Comparison of ENCODE assay signal across 19 cellular contexts in the genomic region with DNA sequence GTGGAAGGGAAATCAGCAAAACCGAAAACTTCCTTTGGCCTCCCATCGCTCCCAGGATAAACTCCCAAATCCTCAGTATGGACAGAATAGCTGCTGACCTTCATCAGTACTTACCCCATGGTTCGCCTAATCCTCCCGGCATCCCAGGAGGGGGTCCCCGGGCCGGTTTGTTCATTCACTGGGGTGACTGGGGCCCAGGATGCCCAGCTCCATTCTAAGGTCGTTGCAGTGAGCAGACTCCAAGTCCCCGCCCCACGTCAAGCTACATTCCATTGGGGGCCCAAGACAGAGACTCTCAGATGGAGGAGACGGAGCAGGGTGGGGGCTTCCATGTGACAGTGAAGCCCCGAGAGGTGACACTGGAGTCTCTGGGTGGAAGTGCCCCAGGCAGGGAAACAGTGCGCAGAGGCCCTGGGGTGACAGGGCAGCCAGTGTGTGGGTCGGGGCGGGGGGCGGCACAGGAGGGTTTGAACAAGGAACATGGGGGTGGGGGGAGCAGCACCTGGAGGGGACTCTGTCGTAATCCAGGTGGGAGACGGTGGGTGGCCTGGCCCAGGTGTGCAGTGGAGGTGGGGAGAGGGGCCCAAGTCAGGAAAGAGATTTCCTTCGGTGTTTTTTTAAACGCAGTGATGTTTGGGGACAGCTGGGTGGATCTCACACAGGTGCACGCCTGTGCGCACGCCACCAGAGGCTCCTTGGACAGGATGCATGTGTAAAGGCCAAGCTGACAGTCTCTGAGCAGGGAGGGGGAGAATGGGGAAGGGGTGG. TPM values are rescaled to one million over a fixed set of nuclear protein-coding genes. Genes with fewer than 3 reads are reported as not detected.
A peak's percentile ranks its signal among the peaks of the same experiment; 100 is the strongest.
DNase-seq lines count a peak whose midpoint lies in the region; ATAC-seq and TF ChIP-seq lines count a peak whose summit lies in the region.
"Had no signal": no experiment of that assay in that cellular context is flagged by ENCODE, and none has a peak within 500 bp of the region (broad histone marks: within the 10 kb centered on the region; RNA-seq: fewer than 3 reads in every experiment).

No MANE protein-coding gene starts in this region.

- H3K9me3 Mint-ChIP-seq in GM23338 (no peaks in the 10 kb centered on the region), brain (no peaks in the 10 kb centered on the region)
- H3K9me3 Mint-ChIP-seq: nephron progenitor cell had no signal

- H3K27ac Mint-ChIP-seq in GM23338 (no peak overlapping the region), brain (peak overlapping the region; percentile 41 to 94 (median 58))
- H3K27ac Mint-ChIP-seq: activated CD4-positive, alpha-beta T cell treated with anti-CD3 and anti-CD28 coated beads for 36 hours; nephron progenitor cell had no signal

- peaks cover 88% of the 10 kb centered on the region for H3K4me1 ChIP-seq in BLaER1
- peaks cover 13% of the 10 kb centered on the region; the same call in 1 of the 2 replicates for H3K4me1 ChIP-seq in GM23338 (ENCODE audit: insufficient read depth)
- peaks cover 53% of the 10 kb centered on the region for H3K4me1 ChIP-seq in mucosa of stomach (ENCODE audit: control insufficient read depth, insufficient read depth, low read length)
- H3K4me1 ChIP-seq in mammary epithelial cell (ENCODE audit: insufficient read depth, low read length), result peaks cover 11% of the 10 kb centered on the region

- no peaks in the 10 kb centered on the region; the same call in 1 of the 2 replicates for H3F3A ChIP-seq in GM23338 (replicated peaks; ENCODE audit: low read depth)

- H3K36me3 ChIP-seq in BLaER1 (peaks cover 12% of the 10 kb centered on the region; the same call in 1 of the 2 replicates), GM23338 (ENCODE audit: insufficient read depth) (no peaks in the 10 kb centered on the region), mucosa of stomach (ENCODE audit: control insufficient read depth, insufficient read depth, low read length) (no peaks in the 10 kb centered on the region), mammary epithelial cell (ENCODE audit: insufficient read depth, low read length) (no peaks in the 10 kb centered on the region)

- H3K36me3 Mint-ChIP-seq in GM23338 (ENCODE audit: low read depth), result no peaks in the 10 kb centered on the region
- H3K36me3 Mint-ChIP-seq in brain, result no peaks in the 10 kb centered on the region

- no peaks in the 10 kb centered on the region for H3K27me3 ChIP-seq in BLaER1
- peaks cover 20% of the 10 kb centered on the region for H3K27me3 ChIP-seq in GM23338 (ENCODE audit: insufficient read depth)
- no peaks in the 10 kb centered on the region for H3K27me3 ChIP-seq in mucosa of stomach (ENCODE audit: control insufficient read depth, insufficient read depth, low read length)
- no peaks in the 10 kb centered on the region for H3K27me3 ChIP-seq in mammary epithelial cell (ENCODE audit: insufficient read depth, low read length)

- ATAC-seq in GM23338 (no peak), HG02870 (IDR thresholded peaks at IDR 0.05; ENCODE audit: unreplicated experiment) (no peak)
- ATAC-seq: activated CD4-positive, alpha-beta T cell treated with anti-CD3 and anti-CD28 coated beads for 36 hours had no signal

- intact Hi-C loops in mammary epithelial cell (cut with micrococcal nuclease), result no loop called here

- DNase-seq in GM23338 (ENCODE audit: low spot score) (peak; percentile 33), SW480 (ENCODE audit: low spot score) (no peak), NCI-H187 (lab: John Stamatoyannopoulos, UW) (no peak), mammary epithelial cell (no peak)
- DNase-seq: activated CD4-positive, alpha-beta T cell treated with anti-CD3 and anti-CD28 coated beads for 36 hours; activated T-cell treated with anti-CD3 and anti-CD28 coated beads, Interleukin-2, amount 50 U/mL, for 48 hours; GF-D8; NCI-H1436; nephron progenitor cell; SHP77 treated with DMSO at 0.1 percent for 48 hours; T1000 had no signal

- H3K9me2 ChIP-seq in GM23338 (ENCODE audit: insufficient read depth), result no peaks in the 10 kb centered on the region

- H3K4me3 Mint-ChIP-seq in GM23338, result peak overlapping the region; percentile 24; the same call in 1 of the 3 replicates
- H3K4me3 Mint-ChIP-seq in brain, result peak overlapping the region in 3 of 5 experiments; percentile 12 to 72 (median 64)
- H3K4me3 Mint-ChIP-seq: activated CD4-positive, alpha-beta T cell treated with anti-CD3 and anti-CD28 coated beads for 36 hours; nephron progenitor cell had no signal

- in situ Hi-C loops in mammary epithelial cell (cut with MboI; ENCODE audit: low sequenced_read_pairs in 2 of 2), result no loop called here

- 93% methylated on average over 10 of the region's 22 CpGs for WGBS in mammary epithelial cell (ENCODE audit: low coverage, missing lambda C conversion rate)

- H4K20me1 ChIP-seq in BLaER1, result peaks cover 80% of the 10 kb centered on the region
- H4K20me1 ChIP-seq in GM23338 (replicated peaks; ENCODE audit: insufficient read depth), result peaks cover 6% of the 10 kb centered on the region; the same call in 1 of the 2 replicates
- no peaks in the 10 kb centered on the region for H4K20me1 ChIP-seq in mammary epithelial cell (ENCODE audit: insufficient read depth, low read length)

- H3K4me2 ChIP-seq in BLaER1 (peak overlapping the region; percentile 98), GM23338 (no peak overlapping the region), mammary epithelial cell (ENCODE audit: insufficient read depth, low read depth, low read length) (no peak overlapping the region)

- peaks cover 24% of the 10 kb centered on the region for H3K27me3 Mint-ChIP-seq in GM23338 (ENCODE audit: insufficient read depth, low read depth, poor library complexity)
- H3K27me3 Mint-ChIP-seq in brain, result no peaks in the 10 kb centered on the region
- H3K27me3 Mint-ChIP-seq: activated CD4-positive, alpha-beta T cell treated with anti-CD3 and anti-CD28 coated beads for 36 hours had no signal

- BruUV-seq in mammary epithelial cell (replicated peaks; lab: Mats Ljungman, UMichigan), result no TSS peak

- H3K4me1 Mint-ChIP-seq in GM23338, result peaks cover 26% of the 10 kb centered on the region
- peaks cover 62% of the 10 kb centered on the region for H3K4me1 Mint-ChIP-seq in brain

- H3K27ac ChIP-seq in BLaER1 (peak overlapping the region; percentile 73), GM23338 (ENCODE audit: low read depth) (no peak overlapping the region), mammary epithelial cell (ENCODE audit: insufficient read depth, low read depth, low read length) (no peak overlapping the region)

- no peaks in the 10 kb centered on the region for H3K9me3 ChIP-seq in BLaER1
- no peaks in the 10 kb centered on the region for H3K9me3 ChIP-seq in mucosa of stomach (ENCODE audit: control insufficient read depth, low read length)
- H3K9me3 ChIP-seq in mammary epithelial cell (replicated peaks; ENCODE audit: insufficient read depth, low read length), result no peaks in the 10 kb centered on the region
- H3K9me3 ChIP-seq: HAP-1 had no signal

- H3K9ac ChIP-seq in BLaER1 (peak overlapping the region; percentile 62; the same call in 1 of the 2 replicates), mucosa of stomach (ENCODE audit: low read length) (peak overlapping the region; percentile 39), mammary epithelial cell (ENCODE audit: insufficient read depth, low read length) (no peak overlapping the region)

- TF ChIP-seq CTCF in GM23338 (conservative IDR thresholded peaks at IDR 0.05; ENCODE audit: low read depth in 2 of 2) (no peak), brain (conservative IDR thresholded peaks at IDR 0.05) (no peak), mammary epithelial cell (conservative IDR thresholded peaks at IDR 0.05 in 1 of 2, IDR thresholded peaks at IDR 0.05 in 1 of 2; ENCODE audit: extremely low read depth in 1 of 2, insufficient read depth in 1 of 2, low read depth in 1 of 2, low read length in 2 of 2) (no peak)

- CTCF ChIA-PET in mammary epithelial cell (lab: Charles Lee; ENCODE audit: low non-redundant PET), result no interaction called here

- H3K4me3 ChIP-seq in BLaER1, result 0 out of 2 replicates have a peak overlapping the region, but pooled peaks have one; percentile 20
- H3K4me3 ChIP-seq in GM23338, result no peak overlapping the region
- no peak overlapping the region for H3K4me3 ChIP-seq in mucosa of stomach (ENCODE audit: low read length)
- H3K4me3 ChIP-seq in mammary epithelial cell (replicated peaks in 1 of 3; ENCODE audit: insufficient read depth in 1 of 3, low read depth in 2 of 3, low read length in 3 of 3), result no peak overlapping the region
- H3K4me3 ChIP-seq: HAP-1, lung had no signal

- no peak overlapping the region for H2AFZ ChIP-seq in GM23338
- H2AFZ ChIP-seq in mammary epithelial cell (ENCODE audit: low read depth, low read length), result no peak overlapping the region

- H3K79me2 ChIP-seq in GM23338 (replicated peaks; ENCODE audit: insufficient read depth) (no peaks in the 10 kb centered on the region), mammary epithelial cell (ENCODE audit: insufficient read depth, low read length) (peaks cover 25% of the 10 kb centered on the region)

- dilution Hi-C loops in mammary epithelial cell (cut with HindIII; ENCODE audit: low sequenced_read_pairs), result no loop called here

TF ChIP-seq in GM23338, 12 proteins besides CTCF, POLR2A, EP300 and RAD21 (continues in another document):
- TF ChIP-seq ZNF114 (CRISPR knock-in tag; IDR thresholded peaks at IDR 0.05) (no peak), CREB1 (CRISPR knock-in tag; IDR thresholded peaks at IDR 0.05; ENCODE audit: low read depth) (no peak), ZNF331 (CRISPR knock-in tag; IDR thresholded peaks at IDR 0.05; ENCODE audit: low read depth) (no peak)

RNA-seq across cellular contexts. Expression of a gene that starts 5.1 kb away (rescaled TPM):
- 42.8 and 44.4 TPM in 2 replicates for total RNA-seq in GM23338 (2014; rRNA removed; shearing (Covaris generic))
- polyA plus RNA-seq in GM23338 (2016; fragmentation: Nextera tagmentation; extraction: Ambion mirVana), result 47.9 and 52.0 TPM in 2 replicates
- polyA plus RNA-seq in brain (ENCODE audit: insufficient read depth, low read depth, low replicate concordance), result 93.3 TPM
- total RNA-seq in mammary epithelial cell, result 10 to 100 TPM; 34.0 to 41.0 TPM
- polyA plus RNA-seq in mammary epithelial cell, result 14.3 TPM
- polyA minus RNA-seq in mammary epithelial cell, result 1.7 TPM

RNA-seq across cellular contexts. Expression of a gene that starts 13.6 kb away (rescaled TPM):
- total RNA-seq in GM23338 (2014; rRNA removed; shearing (Covaris generic)), result 199 and 208 TPM in 2 replicates
- 191 and 217 TPM in 2 replicates for polyA plus RNA-seq in GM23338 (2016; fragmentation: Nextera tagmentation; extraction: Ambion mirVana)
- 120 TPM for polyA plus RNA-seq in brain (ENCODE audit: insufficient read depth, low read depth, low replicate concordance)
- total RNA-seq in mammary epithelial cell, result 10 to 100 TPM; 13.0 to 26.3 TPM
- polyA plus RNA-seq in mammary epithelial cell, result 14.9 TPM
- polyA minus RNA-seq in mammary epithelial cell, result 10.4 TPM

RNA-seq across cellular contexts. Expression of a gene that starts 26.9 kb away (rescaled TPM):
- total RNA-seq in GM23338 (2014; rRNA removed; shearing (Covaris generic)), result 0.17 TPM in 1 of 2 replicates, not detected in the other
- polyA plus RNA-seq in GM23338 (2016; fragmentation: Nextera tagmentation; extraction: Ambion mirVana) (0.14 and 0.24 TPM in 2 replicates), brain (ENCODE audit: insufficient read depth, low read depth, low replicate concordance) (0.83 TPM), mammary epithelial cell (not detected)
- not detected for total RNA-seq in mammary epithelial cell
- not detected for polyA minus RNA-seq in mammary epithelial cell
- total RNA-seq: activated CD4-positive, alpha-beta T cell treated with anti-CD3 and anti-CD28 coated beads for 36 hours; LHCN-M2 had no signal

RNA-seq across cellular contexts. Expression of a gene that starts 38.3 kb away (rescaled TPM):
- 15.7 and 19.8 TPM in 2 replicates for total RNA-seq in GM23338 (2014; rRNA removed; shearing (Covaris generic))
- polyA plus RNA-seq in GM23338 (2016; fragmentation: Nextera tagmentation; extraction: Ambion mirVana), result 12.6 and 18.3 TPM in 2 replicates
- 5.2 TPM for polyA plus RNA-seq in brain (ENCODE audit: insufficient read depth, low read depth, low replicate concordance)
- 10 to 100 TPM; 78.7 to 93.2 TPM for total RNA-seq in mammary epithelial cell
- 21.2 TPM for polyA plus RNA-seq in mammary epithelial cell
- 1.8 TPM for polyA minus RNA-seq in mammary epithelial cell
- total RNA-seq: activated CD4-positive, alpha-beta T cell treated with anti-CD3 and anti-CD28 coated beads for 36 hours; frontal cortex had no signal
